ENCODE assay signal across 9 cellular contexts in the genomic region with DNA sequence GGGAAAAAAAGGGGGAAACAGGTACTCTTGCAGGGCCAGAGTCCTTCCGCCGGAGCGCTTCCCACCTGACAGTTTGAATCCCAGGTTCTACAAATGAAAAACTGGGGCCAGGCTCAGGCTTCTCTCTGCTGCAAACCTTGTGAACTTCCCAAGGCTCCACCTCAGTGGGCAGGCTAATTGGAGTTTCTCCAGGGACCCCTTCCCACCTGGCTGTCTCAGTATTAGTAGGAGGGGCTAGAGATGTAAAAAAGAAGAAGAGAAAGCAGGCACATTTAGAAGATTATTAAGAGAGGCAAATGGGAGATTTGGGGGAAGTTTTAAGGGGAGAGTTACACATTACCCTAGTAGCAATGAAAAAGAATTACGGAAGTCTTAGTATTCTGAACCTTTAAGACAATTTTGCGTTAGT. TPM values are rescaled to one million over a fixed set of nuclear protein-coding genes. Genes with fewer than 3 reads are reported as not detected.
DNase-seq lines count a peak whose midpoint lies in the region; ATAC-seq, FAIRE-seq and TF ChIP-seq lines count a peak whose summit lies in the region.
"Had no signal": no experiment of that assay in that cellular context is flagged by ENCODE, and none has a peak within 500 bp of the region (broad histone marks: within the 10 kb centered on the region; RNA-seq: fewer than 3 reads in every experiment).

No MANE protein-coding gene starts in this region.

- H3K27ac ChIP-seq in gastroesophageal sphincter (peak overlapping the region in 3 of 4 donors; percentile 84 to 86 (median 85)), A673 (ENCODE audit: low read depth, low read length, poor library complexity, severe bottlenecking) (no peak overlapping the region), pancreas (peak overlapping the region in 2 of 4 donors; percentile 89 to 90)

- no peak for TF ChIP-seq EP300 in gastroesophageal sphincter (IDR thresholded peaks at IDR 0.05)

- FAIRE-seq in pancreas (lab: Jason Lieb, UNC), result no peak
- FAIRE-seq: islet of Langerhans had no signal

- TF ChIP-seq CTCF in AG04449 (IDR thresholded peaks at IDR 0.05; ENCODE audit: insufficient read depth, low read length, missing control alignments) (no peak), gastroesophageal sphincter (IDR thresholded peaks at IDR 0.05) (no peak), A673 (conservative IDR thresholded peaks at IDR 0.05; ENCODE audit: low read depth, low read length) (no peak), pancreas (IDR thresholded peaks at IDR 0.05) (no peak)

- H3K4me1 ChIP-seq in gastroesophageal sphincter (peaks cover 0 to 37% (median 8%) of the 10 kb centered on the region in 3 donors), A673 (ENCODE audit: insufficient read depth, low read length, poor library complexity, severe bottlenecking) (peaks cover 14% of the 10 kb centered on the region), pancreas (peaks cover 0 to 4% (median 0%) of the 10 kb centered on the region in 3 donors)

- POLR2A ChIA-PET in AG04449 (lab: Yijun Ruan, JAX) (no interaction called here), A673 (lab: Charles Lee; ENCODE audit: low non-redundant PET) (no interaction called here)

- ATAC-seq in gastroesophageal sphincter (no peak), pancreas (no peak)

- H3K36me3 ChIP-seq in H7 (replicated peaks; ENCODE audit: control insufficient read depth, insufficient read depth, low read length), result no peaks in the 10 kb centered on the region
- H3K36me3 ChIP-seq in gastroesophageal sphincter, result peaks cover 0 to 12% of the 10 kb centered on the region in 2 donors
- no peaks in the 10 kb centered on the region for H3K36me3 ChIP-seq in A673 (ENCODE audit: insufficient read depth, low read length, poor library complexity, severe bottlenecking)
- no peaks in the 10 kb centered on the region for H3K36me3 ChIP-seq in pancreas

- intact Hi-C loops in A673 (cut with micrococcal nuclease; ENCODE audit: unreplicated experiment) (no loop called here), pancreas (cut with DNase I) (no loop called here)

- TF ChIP-seq POLR2A in gastroesophageal sphincter (IDR thresholded peaks at IDR 0.05), result no peak

- H3K9me3 ChIP-seq in gastroesophageal sphincter (no peaks in the 10 kb centered on the region), A673 (ENCODE audit: low read depth, low read length, poor library complexity, severe bottlenecking) (peaks cover 6% of the 10 kb centered on the region), pancreas (no peaks in the 10 kb centered on the region)

- CTCF ChIA-PET in AG04449 (lab: Yijun Ruan, JAX), result interaction anchor here (1.2 kb wide), 1 partner anchor 58 kb away, joined by 3 read pairs; no protein-coding TSS in a partner anchor
- CTCF ChIA-PET in A673 (lab: Charles Lee), result no interaction called here

- BruUV-seq in A673 (replicated peaks; lab: Mats Ljungman, UMichigan), result no TSS peak

- H3K27me3 ChIP-seq in H7 (ENCODE audit: control insufficient read depth, insufficient read depth, low read length) (no peaks in the 10 kb centered on the region), gastroesophageal sphincter (no peaks in the 10 kb centered on the region), A673 (replicated peaks; ENCODE audit: insufficient read depth, low read depth, low read length, poor library complexity) (peaks cover 14% of the 10 kb centered on the region), pancreas (no peaks in the 10 kb centered on the region)

- H3K4me3 ChIP-seq in AG04449 (ENCODE audit: low read depth, low read length) (peak overlapping the region; percentile 74), H7 (ENCODE audit: insufficient read depth, low read depth, low read length) (peak overlapping the region; percentile 69; the same call in 1 of the 2 replicates), gastroesophageal sphincter (peak overlapping the region; percentile 66 to 75), skeletal muscle cell (ENCODE audit: low read depth, low read length) (peak overlapping the region; percentile 69), A673 (ENCODE audit: low read depth, low read length, poor library complexity, severe bottlenecking) (no peak overlapping the region), pancreas (peak overlapping the region in 2 of 4 donors; percentile 37 to 57)

- DNase-seq in AG04449 (ENCODE audit: low read depth, low spot score) (no peak), H7 (peak; percentile 20), skeletal muscle cell (ENCODE audit: low read depth) (no peak), A673 (ENCODE audit: low spot score) (no peak), superior temporal gyrus (ENCODE audit: extremely low spot score) (no peak), pancreas (no peak)
- DNase-seq in activated CD4-positive, alpha-beta T cell treated with anti-CD3 and anti-CD28 coated beads, Interleukin-2, amount 50 U/mL, for 1 hour, result peak; percentile 28

- WGBS in gastroesophageal sphincter (ENCODE audit: low coverage in 1 of 2), 2 donors, result 52 to 58% methylated on average over 4 to 5 of the region's 5 CpGs
- 61 to 62% methylated on average over 5 of the region's 5 CpGs for WGBS in pancreas, 2 donors

RNA-seq across cellular contexts. Expression of a gene that starts 20.0 kb away (rescaled TPM):
- 1.8 and 4.7 TPM in 2 replicates for total RNA-seq in H7 (2014; rRNA removed; shearing (Covaris generic))
- 10 to 100 TPM in 2 of 4 donors, 1 to 10 TPM in 2; 2.3 to 12.9 (median 7.4) TPM for total RNA-seq in gastroesophageal sphincter
- 1.6 and 2.2 TPM in 2 replicates for total RNA-seq in A673 (2021)
- 1 to 10 TPM; 1.1 to 5.7 (median 2.1) TPM for total RNA-seq in pancreas
- polyA plus RNA-seq in pancreas, result 1 to 10 TPM; 2.8 to 3.6 TPM

RNA-seq across cellular contexts. Expression of a gene that starts 41.8 kb away (rescaled TPM):
- total RNA-seq in H7 (2014; rRNA removed; shearing (Covaris generic)), result not detected in 2 replicates
- total RNA-seq in gastroesophageal sphincter (1 to 10 TPM in 1 of 4 donors, under 1 TPM in 1, not detected in 2; 0.20 to 1.8 TPM), A673 (2021) (not detected in 2 replicates), pancreas (under 1 TPM; 0.12 to 1.00 (median 0.20) TPM)
- polyA plus RNA-seq in pancreas, result under 1 TPM in 1 of 2 donors, not detected in 1; 0.16 TPM

Comparison
In these comparisons a context has a peak if more than half of its experiments do, and no peak if none do; other contexts are left out.
1. DNase-seq: peak in H7 (single experiment) and activated CD4-positive, alpha-beta T cell treated with anti-CD3 and anti-CD28 coated beads, Interleukin-2, amount 50 U/mL, for 1 hour (single experiment); none in AG04449 (single experiment), skeletal muscle cell (single experiment), A673 (single experiment), superior temporal gyrus (single experiment) and pancreas (0 of 6).